ENCODE assay signal across 1 cellular context in the genomic region with DNA sequence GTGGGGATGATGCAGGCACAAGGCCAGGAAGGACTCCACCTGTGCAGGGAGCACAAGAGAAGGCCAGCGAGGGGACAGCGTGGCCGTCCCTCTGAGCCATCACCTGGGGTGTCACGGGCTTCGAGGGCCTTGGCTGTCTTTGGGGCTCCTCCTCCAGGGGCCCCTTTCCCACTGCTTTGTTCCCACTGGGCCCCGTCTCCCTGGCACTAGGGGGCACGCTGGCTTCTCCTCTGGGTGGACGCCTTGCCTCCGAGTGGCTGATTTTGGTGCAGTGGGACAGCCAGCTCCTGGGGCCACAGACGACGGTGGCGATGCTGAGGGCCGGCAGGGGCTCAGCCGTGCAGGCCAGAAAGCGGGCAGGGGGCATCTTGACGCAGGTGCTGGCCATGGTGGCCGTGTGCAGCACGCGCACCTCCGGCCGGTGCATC.
TF ChIP-seq lines count a peak whose summit lies in the region.

No MANE protein-coding gene starts in this region.

TF ChIP-seq in H1, 55 proteins besides CTCF, POLR2A, EP300 and RAD21:
- TF ChIP-seq TAF7 (optimal IDR thresholded peaks at IDR 0.05; ENCODE audit: borderline replicate concordance, low read depth, low read length) (no peak), GTF2F1 (IDR thresholded peaks at IDR 0.05; ENCODE audit: borderline replicate concordance, low read depth, low read length) (no peak), FOSL1 (IDR thresholded peaks at IDR 0.05; ENCODE audit: insufficient read depth, low read depth, low read length) (no peak), POLR2AphosphoS5 (IDR thresholded peaks at IDR 0.05; ENCODE audit: low read depth, low read length) (no peak), HDAC2 (IDR thresholded peaks at IDR 0.05; ENCODE audit: borderline replicate concordance in 1 of 2, low read depth in 2 of 2, low read length in 2 of 2) (no peak), RBBP5 (IDR thresholded peaks at IDR 0.05; ENCODE audit: borderline replicate concordance, low read depth, low read length) (no peak), KDM5A (IDR thresholded peaks at IDR 0.05; ENCODE audit: low read length) (no peak), TEAD4 (IDR thresholded peaks at IDR 0.05; ENCODE audit: low read depth, low read length) (no peak)
